In the genomic region with DNA sequence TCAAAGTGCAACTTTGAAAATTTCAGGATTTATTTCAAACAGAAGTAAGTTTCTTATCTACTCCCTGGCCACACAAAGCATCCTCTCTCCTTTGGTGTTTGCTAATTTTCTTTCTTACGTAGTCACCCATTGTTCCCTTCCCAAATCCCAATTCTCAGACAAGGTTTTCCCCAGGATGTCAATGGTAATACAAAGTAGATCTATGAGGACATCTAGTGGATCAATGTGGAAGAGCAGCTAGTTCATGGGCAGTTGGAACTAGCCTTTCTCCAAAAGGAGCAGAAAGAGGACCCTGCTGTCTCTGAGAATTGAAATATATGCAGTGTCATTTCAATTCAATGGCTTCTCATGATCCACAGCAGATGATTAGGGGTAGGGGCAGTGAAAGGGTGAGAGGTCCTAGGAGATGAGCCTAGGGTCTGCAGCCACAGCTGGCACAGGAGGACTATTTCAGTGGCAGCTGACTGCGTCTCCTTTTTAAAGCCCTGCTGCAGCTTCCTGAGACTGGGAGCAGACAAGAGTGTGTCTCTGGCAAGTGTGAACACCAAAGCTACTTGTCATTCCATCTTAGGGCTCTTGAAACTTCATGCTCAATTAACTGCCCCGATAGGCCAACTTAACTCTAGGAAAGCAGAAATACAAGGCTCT, we compare ENCODE assay signal across 8 cellular contexts.
A peak's percentile ranks its signal among the peaks of the same experiment; 100 is the strongest.
DNase-seq lines count a peak whose midpoint lies in the region; ATAC-seq and TF ChIP-seq lines count a peak whose summit lies in the region.

No MANE protein-coding gene starts in this region.

- no peaks in the 10 kb centered on the region for H3K9me2 ChIP-seq in DOHH2 (replicated peaks; ENCODE audit: control insufficient read depth, low read length)

- DNase-seq in OCI-M1 (lab: John Stamatoyannopoulos, UW) (peak; percentile 37), epithelial cell of proximal tubule (ENCODE audit: low read depth) (no peak), myocyte (ENCODE audit: low read depth) (peak; percentile 79)
- DNase-seq in activated T-cell treated with anti-CD3 and anti-CD28 coated beads, Interleukin-2, amount 50 U/mL, for 1 hour = no peak

- no peaks in the 10 kb centered on the region for H3K27me3 ChIP-seq in DOHH2 (ENCODE audit: control insufficient read depth, low read length)

- H3K4me3 ChIP-seq in DOHH2 (ENCODE audit: low read length) (no peak overlapping the region), epithelial cell of proximal tubule (ENCODE audit: low read depth, low read length) (no peak overlapping the region)

- no peaks in the 10 kb centered on the region for H3K4me1 ChIP-seq in DOHH2 (ENCODE audit: control insufficient read depth, low read length)

- H3K27ac ChIP-seq in DOHH2 (ENCODE audit: low read depth, low read length) = no peak overlapping the region

- H4K20me1 ChIP-seq in DOHH2 (ENCODE audit: control insufficient read depth, insufficient read depth, low read depth, low read length) = no peaks in the 10 kb centered on the region

- no peaks in the 10 kb centered on the region for H3F3A ChIP-seq in DOHH2 (ENCODE audit: control insufficient read depth, insufficient read depth)

- no peaks in the 10 kb centered on the region for H3K79me2 ChIP-seq in DOHH2 (ENCODE audit: control insufficient read depth, low read length)

- TF ChIP-seq CTCF in DOHH2 (IDR thresholded peaks at IDR 0.05; ENCODE audit: low read depth, low read length, poor library complexity, severe bottlenecking) = peak; percentile 87
- peak; percentile 89 for TF ChIP-seq CTCF in epithelial cell of proximal tubule (conservative IDR thresholded peaks at IDR 0.05; ENCODE audit: low read depth, low read length)

- H3K4me2 ChIP-seq in DOHH2 (ENCODE audit: low read length) = no peak overlapping the region

- H3K36me3 ChIP-seq in DOHH2 (ENCODE audit: control insufficient read depth, low read length) = no peaks in the 10 kb centered on the region

- no peaks in the 10 kb centered on the region for H3K9me3 ChIP-seq in DOHH2 (ENCODE audit: control insufficient read depth, insufficient read depth, low read length)

- ATAC-seq in HG03342 (IDR thresholded peaks at IDR 0.05; ENCODE audit: unreplicated experiment) (peak; percentile 41), GM21576 (IDR thresholded peaks at IDR 0.05; ENCODE audit: unreplicated experiment) (no peak), GM19023 (IDR thresholded peaks at IDR 0.05; ENCODE audit: unreplicated experiment) (no peak)

Comparison
In these comparisons a context has a peak if more than half of its experiments do, and no peak if none do; other contexts are left out.
1. DNase-seq: peak in OCI-M1 (single experiment) and myocyte (single experiment); none in epithelial cell of proximal tubule (single experiment) and activated T-cell treated with anti-CD3 and anti-CD28 coated beads, Interleukin-2, amount 50 U/mL, for 1 hour (single experiment).